In genomic region chr3:59180006-59180405, GRCh38 we compare ENCODE assay signal across 23 cellular contexts.
"Had no signal": no experiment of that assay in that cellular context is flagged by ENCODE, and none has a peak within 500 bp of the region (broad histone marks: within the 10 kb centered on the region; RNA-seq: fewer than 3 reads in every experiment).

No MANE protein-coding gene starts in this region.

- DNase-seq: activated CD4-positive, alpha-beta T cell treated with anti-CD3 and anti-CD28 coated beads, Interleukin-2, amount 50 U/mL, for 48 hours; activated gamma-delta T cell treated with Interleukin-2 at 50 U/mL for 16 hours; activated T-cell treated with anti-CD3 and anti-CD28 coated beads for 4 hours; adrenal gland; effector CD8-positive, alpha-beta T cell; heart right ventricle; kidney; left ventricle myocardium inferior; mucosa of descending colon; naive B cell; retina; trophoblast cell; WERI-Rb-1 had no signal

- H3K36me3 Mint-ChIP-seq: activated naive CD4-positive, alpha-beta T cell treated with anti-CD3 and anti-CD28 coated beads, Interleukin-2, amount 50 U/mL, for 72 hours; naive B cell had no signal

- H3K4me3 ChIP-seq: adrenal gland, cardiac muscle cell, esophagus muscularis mucosa, heart right ventricle, left ventricle myocardium inferior, mucosa of descending colon, suprapubic skin, vagina had no signal

- H3K4me3 Mint-ChIP-seq: activated T-helper 1 cell treated with anti-CD3 and anti-CD28 coated beads, Interleukin-12 subunit alpha, Interleukin-12 subunit beta, Interleukin-2, Interleukin-4 antibody, amounts not matched to agents 30 ng/mL and 10 ng/mL and 1 ng/mL, durations not matched to agents 14 hours and 24 hours and 36 hours; dendritic cell treated with granulocyte-macrophage colony-stimulating factor and Interleukin-4, amounts not matched to agents 40 ng/mL and 50 ng/mL, for 4 days; naive B cell; neural crest cell; stimulated activated naive CD8-positive, alpha-beta T cell treated with anti-CD3 and anti-CD28 coated beads, Interleukin-15, Interleukin-2, amounts not matched to agents 100 ng/mL and 50 ng/mL, for 24 hours had no signal

- H3K4me1 Mint-ChIP-seq: naive B cell had no signal

- H3K9me3 Mint-ChIP-seq: activated naive CD4-positive, alpha-beta T cell treated with anti-CD3 and anti-CD28 coated beads, Interleukin-2, amount 50 U/mL, for 72 hours; activated T-helper 1 cell treated with anti-CD3 and anti-CD28 coated beads, Interleukin-12 subunit alpha, Interleukin-12 subunit beta, Interleukin-2, Interleukin-4 antibody, amounts not matched to agents 30 ng/mL and 10 ng/mL and 1 ng/mL, durations not matched to agents 14 hours and 24 hours and 36 hours; neural crest cell; stimulated activated naive CD8-positive, alpha-beta T cell treated with anti-CD3 and anti-CD28 coated beads, Interleukin-15, Interleukin-2, amounts not matched to agents 100 ng/mL and 50 ng/mL, for 24 hours had no signal

- FAIRE-seq: endothelial cell of umbilical vein, kidney had no signal

- H3K27me3 Mint-ChIP-seq: dendritic cell treated with granulocyte-macrophage colony-stimulating factor and Interleukin-4, amounts not matched to agents 40 ng/mL and 50 ng/mL, for 4 days had no signal

- H3K27ac Mint-ChIP-seq: activated naive CD4-positive, alpha-beta T cell treated with anti-CD3 and anti-CD28 coated beads, Interleukin-2, amount 50 U/mL, for 72 hours; activated T-helper 1 cell treated with anti-CD3 and anti-CD28 coated beads, Interleukin-12 subunit alpha, Interleukin-12 subunit beta, Interleukin-2, Interleukin-4 antibody, amounts not matched to agents 30 ng/mL and 10 ng/mL and 1 ng/mL, durations not matched to agents 14 hours and 24 hours and 36 hours; dendritic cell treated with granulocyte-macrophage colony-stimulating factor and Interleukin-4, amounts not matched to agents 40 ng/mL and 50 ng/mL, for 4 days; naive B cell; stimulated activated naive CD8-positive, alpha-beta T cell treated with anti-CD3 and anti-CD28 coated beads, Interleukin-15, Interleukin-2, amounts not matched to agents 100 ng/mL and 50 ng/mL, for 24 hours had no signal

- H3K9me3 ChIP-seq: adrenal gland, esophagus muscularis mucosa, mucosa of descending colon, suprapubic skin, vagina had no signal

- H3K36me3 ChIP-seq: adrenal gland, cardiac muscle cell, esophagus muscularis mucosa, heart right ventricle, left ventricle myocardium inferior, suprapubic skin, vagina, WERI-Rb-1 had no signal

- H3K4me1 ChIP-seq: adrenal gland, esophagus muscularis mucosa, heart right ventricle, left ventricle myocardium inferior, suprapubic skin, vagina had no signal

- H3K27ac ChIP-seq: adrenal gland, cardiac muscle cell, esophagus muscularis mucosa, heart right ventricle, left ventricle myocardium inferior, suprapubic skin, vagina, WERI-Rb-1 had no signal

- H3K27me3 ChIP-seq: adrenal gland, cardiac muscle cell, esophagus muscularis mucosa, suprapubic skin, vagina had no signal

- ATAC-seq: activated naive CD4-positive, alpha-beta T cell treated with anti-CD3 and anti-CD28 coated beads, Interleukin-2, amount 50 U/mL, for 72 hours; heart right ventricle; mucosa of descending colon had no signal
